8 cellular contexts compared by ENCODE assay signal in genomic region chrX:41559662-41560061, GRCh38.
DNase-seq lines count a peak whose midpoint lies in the region; ATAC-seq and TF ChIP-seq lines count a peak whose summit lies in the region.

No MANE protein-coding gene starts in this region.

- no peak for DNase-seq in GM23338 (ENCODE audit: low spot score)
- peak; percentile 71 for DNase-seq in activated CD4-positive, alpha-beta T cell treated with anti-CD3 and anti-CD28 coated beads, Interleukin-2, amount 10 ng/mL, durations not matched to agents 24 days and 14 days
- peak; percentile 3 for DNase-seq in stimulated activated CD4-positive, alpha-beta T cell treated with anti-CD3 and anti-CD28 coated beads, Interleukin-1b, Interleukin-23, amount 100 ng/mL, for 48 hours
- DNase-seq in NCI-H526 treated with DMSO at 0.1 percent for 48 hours (lab: John Stamatoyannopoulos, UW): no peak
- no peak for DNase-seq in NCI-H2081 treated with DMSO at 0.1 percent for 48 hours (lab: John Stamatoyannopoulos, UW)
- DNase-seq in HK-2 (ENCODE audit: unreplicated experiment): no peak

- no peaks in the 10 kb centered on the region; the same call in 2 of the 3 replicates for H3K36me3 Mint-ChIP-seq in GM23338 (ENCODE audit: low read depth)
- H3K36me3 Mint-ChIP-seq in activated CD4-positive, alpha-beta T cell treated with anti-CD3 and anti-CD28 coated beads, Interleukin-2, amount 10 ng/mL, durations not matched to agents 24 days and 14 days (ENCODE audit: low read depth): peaks cover 4% of the 10 kb centered on the region

- TF ChIP-seq POLR2A in gastroesophageal sphincter (IDR thresholded peaks at IDR 0.05): no peak

- no peak overlapping the region for H3K4me3 Mint-ChIP-seq in GM23338
- peak overlapping the region; percentile 57 for H3K4me3 Mint-ChIP-seq in activated CD4-positive, alpha-beta T cell treated with anti-CD3 and anti-CD28 coated beads, Interleukin-2, amount 10 ng/mL, durations not matched to agents 24 days and 14 days

- no peaks in the 10 kb centered on the region for H3F3A ChIP-seq in GM23338 (replicated peaks; ENCODE audit: low read depth)

- H2AFZ ChIP-seq in GM23338: no peak overlapping the region

- WGBS in gastroesophageal sphincter (ENCODE audit: low coverage in 1 of 2), 2 donors: 17 to 43% methylated on average over 2 to 4 of the region's 5 CpGs

- H3K9me3 ChIP-seq in gastroesophageal sphincter: no peaks in the 10 kb centered on the region

- peaks cover 5% of the 10 kb centered on the region; the same call in 2 of the 3 replicates for H3K4me1 Mint-ChIP-seq in GM23338
- H3K4me1 Mint-ChIP-seq in activated CD4-positive, alpha-beta T cell treated with anti-CD3 and anti-CD28 coated beads, Interleukin-2, amount 10 ng/mL, durations not matched to agents 24 days and 14 days: peaks cover 26% of the 10 kb centered on the region

- no peaks in the 10 kb centered on the region for H3K4me1 ChIP-seq in GM23338 (ENCODE audit: insufficient read depth)
- H3K4me1 ChIP-seq in gastroesophageal sphincter: peaks cover 0 to 34% (median 0%) of the 10 kb centered on the region in 3 donors

- H3K27ac ChIP-seq in GM23338 (ENCODE audit: low read depth) (no peak overlapping the region), gastroesophageal sphincter (peak overlapping the region in 3 of 4 donors; percentile 5 to 24 (median 20))

- TF ChIP-seq CTCF in GM23338 (conservative IDR thresholded peaks at IDR 0.05; ENCODE audit: low read depth in 2 of 2) (no peak), gastroesophageal sphincter (IDR thresholded peaks at IDR 0.05) (no peak)

- H3K27me3 Mint-ChIP-seq in GM23338 (ENCODE audit: insufficient read depth, low read depth, poor library complexity): no peaks in the 10 kb centered on the region
- H3K27me3 Mint-ChIP-seq in activated CD4-positive, alpha-beta T cell treated with anti-CD3 and anti-CD28 coated beads, Interleukin-2, amount 10 ng/mL, durations not matched to agents 24 days and 14 days: no peaks in the 10 kb centered on the region

- no peaks in the 10 kb centered on the region for H3K9me2 ChIP-seq in GM23338 (ENCODE audit: insufficient read depth)

- H3K4me3 ChIP-seq in GM23338 (no peak overlapping the region), gastroesophageal sphincter (no peak overlapping the region)

- no peak overlapping the region for H3K4me2 ChIP-seq in GM23338

- H4K20me1 ChIP-seq in GM23338 (replicated peaks; ENCODE audit: insufficient read depth): no peaks in the 10 kb centered on the region

- H3K79me2 ChIP-seq in GM23338 (replicated peaks; ENCODE audit: insufficient read depth): no peaks in the 10 kb centered on the region

- H3K27ac Mint-ChIP-seq in GM23338: peak overlapping the region; percentile 59; the same call in 1 of the 2 replicates
- peak overlapping the region; percentile 75 for H3K27ac Mint-ChIP-seq in activated CD4-positive, alpha-beta T cell treated with anti-CD3 and anti-CD28 coated beads, Interleukin-2, amount 10 ng/mL, durations not matched to agents 24 days and 14 days

- intact Hi-C loops in activated CD4-positive, alpha-beta T cell treated with anti-CD3 and anti-CD28 coated beads, Interleukin-2, amount 10 ng/mL, durations not matched to agents 24 days and 14 days (cut with micrococcal nuclease): loop anchor here (5.0 to 10.0 kb wide), 3 partner anchors 47 to 1385 kb away; partner anchors contain the start of gene CASK

- ATAC-seq in GM23338 (no peak), gastroesophageal sphincter (peak; percentile 25), HG02763 (IDR thresholded peaks at IDR 0.05; ENCODE audit: unreplicated experiment) (no peak)

- H3K9me3 Mint-ChIP-seq in GM23338: no peaks in the 10 kb centered on the region
- no peaks in the 10 kb centered on the region for H3K9me3 Mint-ChIP-seq in activated CD4-positive, alpha-beta T cell treated with anti-CD3 and anti-CD28 coated beads, Interleukin-2, amount 10 ng/mL, durations not matched to agents 24 days and 14 days

- H3K36me3 ChIP-seq in GM23338 (ENCODE audit: insufficient read depth) (no peaks in the 10 kb centered on the region), gastroesophageal sphincter (no peaks in the 10 kb centered on the region)

- TF ChIP-seq EP300 in gastroesophageal sphincter (IDR thresholded peaks at IDR 0.05): no peak

- H3K27me3 ChIP-seq in GM23338 (ENCODE audit: insufficient read depth): no peaks in the 10 kb centered on the region
- no peaks in the 10 kb centered on the region for H3K27me3 ChIP-seq in gastroesophageal sphincter

TF ChIP-seq in GM23338, 12 proteins besides CTCF, POLR2A, EP300 and RAD21:
- TF ChIP-seq ETS1 (IDR thresholded peaks at IDR 0.05) (no peak), EZH2 (IDR thresholded peaks at IDR 0.05; ENCODE audit: low read depth, unreplicated experiment) (no peak), CREB1 (CRISPR knock-in tag; IDR thresholded peaks at IDR 0.05; ENCODE audit: low read depth) (no peak), JUNB (IDR thresholded peaks at IDR 0.05; ENCODE audit: unreplicated experiment) (no peak), ZNF114 (CRISPR knock-in tag; IDR thresholded peaks at IDR 0.05) (no peak)

Comparison
In these comparisons a context has a peak if more than half of its experiments do, and no peak if none do; other contexts are left out.
1. DNase-seq: peak in activated CD4-positive, alpha-beta T cell treated with anti-CD3 and anti-CD28 coated beads, Interleukin-2, amount 10 ng/mL, durations not matched to agents 24 days and 14 days (single experiment) and stimulated activated CD4-positive, alpha-beta T cell treated with anti-CD3 and anti-CD28 coated beads, Interleukin-1b, Interleukin-23, amount 100 ng/mL, for 48 hours (single experiment); none in GM23338 (single experiment), NCI-H526 treated with DMSO at 0.1 percent for 48 hours (single experiment), NCI-H2081 treated with DMSO at 0.1 percent for 48 hours (single experiment) and HK-2 (single experiment).